In the genomic region with DNA sequence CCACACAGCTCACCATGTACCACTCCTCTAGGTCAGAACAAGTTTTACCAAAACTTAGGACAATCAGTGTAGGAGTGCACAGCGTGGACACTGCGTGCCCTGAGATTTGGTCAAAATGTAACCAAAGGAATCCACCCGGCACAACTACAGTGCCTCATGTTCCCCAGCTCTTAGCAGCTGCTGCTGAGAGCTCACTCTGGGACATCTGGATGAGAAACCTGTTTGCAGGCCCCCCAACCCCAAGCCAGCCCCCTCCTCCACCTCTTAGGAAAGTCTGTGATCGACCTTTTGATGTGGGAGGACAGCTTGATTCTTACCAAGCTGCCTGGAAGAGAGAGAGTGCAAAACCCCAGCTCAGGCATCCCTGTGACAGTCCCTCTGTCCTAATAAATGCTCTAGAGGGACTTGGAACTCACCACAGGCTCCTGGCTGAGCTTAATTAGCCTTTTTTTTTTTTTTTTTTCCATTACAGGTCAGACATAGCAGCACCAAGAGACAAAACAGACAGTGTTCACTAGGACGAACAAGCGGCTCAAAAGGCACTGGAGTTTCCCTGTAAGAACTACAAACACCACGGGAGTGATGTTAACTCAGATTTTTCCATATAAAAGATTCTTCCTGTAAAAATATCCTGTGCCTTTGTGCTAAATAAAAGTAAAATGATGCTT, we compare ENCODE assay signal across 11 cellular contexts.
A peak's percentile ranks its signal among the peaks of the same experiment; 100 is the strongest.
DNase-seq lines count a peak whose midpoint lies in the region; ATAC-seq and TF ChIP-seq lines count a peak whose summit lies in the region.
"Had no signal": no experiment of that assay in that cellular context is flagged by ENCODE, and none has a peak within 500 bp of the region (broad histone marks: within the 10 kb centered on the region; RNA-seq: fewer than 3 reads in every experiment).

No MANE protein-coding gene starts in this region.

- 26 to 33% methylated on average over 7 of the region's 7 CpGs for WGBS in lower leg skin, 2 donors

- intact Hi-C loops in lower leg skin (cut with DNase I; ENCODE audit: low total_unique reads), result no loop called here

- H3K36me3 ChIP-seq in thoracic aorta, result no peaks in the 10 kb centered on the region

- no peak for TF ChIP-seq CTCF in lower leg skin (IDR thresholded peaks at IDR 0.05)
- TF ChIP-seq CTCF in thoracic aorta (IDR thresholded peaks at IDR 0.05), result no peak

- DNase-seq in DMS79 treated with DMSO at 0.1 percent for 48 hours (lab: John Stamatoyannopoulos, UW) (peak; percentile 47), DMS79 (lab: John Stamatoyannopoulos, UW) (no peak), lower leg skin (ENCODE audit: low spot score in 2 of 2) (no peak), thoracic aorta (ENCODE audit: low spot score) (no peak), putamen (ENCODE audit: low spot score) (no peak)
- DNase-seq: activated CD4-positive, alpha-beta memory T cell treated with anti-CD3 and anti-CD28 coated beads, Interleukin-2, amount 10 ng/mL, durations not matched to agents 7 days and 5 days; stimulated activated naive CD4-positive, alpha-beta T cell treated with Interleukin-2 at 50 U/mL for 16 hours had no signal

- H3K27ac ChIP-seq in cingulate gyrus (ENCODE audit: low read depth, low read length), result peak overlapping the region; percentile 50
- peak overlapping the region; percentile 89 to 91 for H3K27ac ChIP-seq in thoracic aorta
- H3K27ac ChIP-seq: 22Rv1 had no signal

- H3K4me1 ChIP-seq in thoracic aorta (ENCODE audit: control insufficient read depth in 1 of 2, low read depth in 2 of 2), result peaks cover 33 to 56% of the 10 kb centered on the region in 2 donors

- H3K27me3 ChIP-seq in thoracic aorta (replicated peaks; ENCODE audit: insufficient read depth), result no peaks in the 10 kb centered on the region

- ATAC-seq in thoracic aorta (ENCODE audit: insufficient number of reproducible peaks, low FRiP score, low read depth) (no peak), GM19463 (IDR thresholded peaks at IDR 0.05; ENCODE audit: unreplicated experiment) (no peak), HG03442 (IDR thresholded peaks at IDR 0.05; ENCODE audit: unreplicated experiment) (no peak)

- H3K4me3 ChIP-seq in lower leg skin (ENCODE audit: low read depth, poor library complexity, severe bottlenecking) (peak overlapping the region; percentile 33), thoracic aorta (peak overlapping the region; percentile 74)

- no peaks in the 10 kb centered on the region for H3K9me3 ChIP-seq in thoracic aorta

- TF ChIP-seq POLR2A in lower leg skin (IDR thresholded peaks at IDR 0.05), result no peak
